In genomic region chr11:120108154-120108784, GRCh38 we compare ENCODE assay signal across 8 cellular contexts. TPM values are rescaled to one million over a fixed set of nuclear protein-coding genes. Genes with fewer than 3 reads are reported as not detected.
DNase-seq lines count a peak whose midpoint lies in the region; ATAC-seq, FAIRE-seq and TF ChIP-seq lines count a peak whose summit lies in the region.

No MANE protein-coding gene starts in this region.

- no peak overlapping the region for H3K4me3 Mint-ChIP-seq in activated T-helper 2 cell treated with anti-CD3 and anti-CD28 coated beads, Interferon-gamma antibody, Interleukin-2, Interleukin-4, amounts not matched to agents 10 μg/mL and 5 μg/mL and 100 μg/mL, durations not matched to agents 14 hours and 24 hours and 36 hours (ENCODE audit: low read depth)

- H3K4me1 Mint-ChIP-seq in activated T-helper 2 cell treated with anti-CD3 and anti-CD28 coated beads, Interferon-gamma antibody, Interleukin-2, Interleukin-4, amounts not matched to agents 10 μg/mL and 5 μg/mL and 100 μg/mL, durations not matched to agents 14 hours and 24 hours and 36 hours (ENCODE audit: low read depth): no peaks in the 10 kb centered on the region

- H3K27ac ChIP-seq in testis: no peak overlapping the region

- no peaks in the 10 kb centered on the region for H3K36me3 ChIP-seq in testis (ENCODE audit: low read depth, missing control alignments)

- no peaks in the 10 kb centered on the region for H3K36me3 Mint-ChIP-seq in activated T-helper 2 cell treated with anti-CD3 and anti-CD28 coated beads, Interferon-gamma antibody, Interleukin-2, Interleukin-4, amounts not matched to agents 10 μg/mL and 5 μg/mL and 100 μg/mL, durations not matched to agents 14 hours and 24 hours and 36 hours (ENCODE audit: low read depth)

- TF ChIP-seq POLR2A in testis (IDR thresholded peaks at IDR 0.05): no peak

- H3K27ac Mint-ChIP-seq in activated T-helper 2 cell treated with anti-CD3 and anti-CD28 coated beads, Interferon-gamma antibody, Interleukin-2, Interleukin-4, amounts not matched to agents 10 μg/mL and 5 μg/mL and 100 μg/mL, durations not matched to agents 14 hours and 24 hours and 36 hours: no peak overlapping the region

- peak; percentile 100 for TF ChIP-seq CTCF in GM12864 (IDR thresholded peaks at IDR 0.05; ENCODE audit: low read depth, low read length, missing control alignments)
- peak; percentile 100 for TF ChIP-seq CTCF in fibroblast of villous mesenchyme (IDR thresholded peaks at IDR 0.05; ENCODE audit: insufficient read depth, low read depth, low read length)
- peak; percentile 94 to 99 (median 97) for TF ChIP-seq CTCF in testis (IDR thresholded peaks at IDR 0.05)

- H3K27me3 Mint-ChIP-seq in activated T-helper 2 cell treated with anti-CD3 and anti-CD28 coated beads, Interferon-gamma antibody, Interleukin-2, Interleukin-4, amounts not matched to agents 10 μg/mL and 5 μg/mL and 100 μg/mL, durations not matched to agents 14 hours and 24 hours and 36 hours (ENCODE audit: low read depth): peaks cover 2% of the 10 kb centered on the region

- no peaks in the 10 kb centered on the region for H3K9me3 ChIP-seq in testis

- no peaks in the 10 kb centered on the region for H3K9me3 Mint-ChIP-seq in activated T-helper 2 cell treated with anti-CD3 and anti-CD28 coated beads, Interferon-gamma antibody, Interleukin-2, Interleukin-4, amounts not matched to agents 10 μg/mL and 5 μg/mL and 100 μg/mL, durations not matched to agents 14 hours and 24 hours and 36 hours

- intact Hi-C loops in activated T-helper 2 cell treated with anti-CD3 and anti-CD28 coated beads, Interferon-gamma antibody, Interleukin-2, Interleukin-4, amounts not matched to agents 10 μg/mL and 5 μg/mL and 100 μg/mL, durations not matched to agents 14 hours and 24 hours and 36 hours (cut with micrococcal nuclease): loop anchor here (10.0 kb wide), 1 partner anchor 473 kb away; no protein-coding TSS in a partner anchor
- intact Hi-C loops in testis (cut with DNase I; ENCODE audit: low total_unique reads): no loop called here

- H3K4me3 ChIP-seq in GM12864 (ENCODE audit: low read depth, low read length) (no peak overlapping the region), fibroblast of villous mesenchyme (ENCODE audit: low read depth, low read length) (no peak overlapping the region), testis (no peak overlapping the region)

- no peak for DNase-seq in GM12864 (ENCODE audit: low read depth)
- DNase-seq in HT-29 (ENCODE audit: low spot score): peak; percentile 90
- DNase-seq in RCC 7860 (ENCODE audit: low spot score): peak; percentile 8
- peak; percentile 28 for DNase-seq in activated T-helper 2 cell treated with anti-CD3 and anti-CD28 coated beads, Interferon-gamma antibody, Interleukin-2, Interleukin-4, amounts not matched to agents 10 μg/mL and 5 μg/mL and 100 μg/mL, durations not matched to agents 14 hours and 24 hours and 36 hours (ENCODE audit: low spot score)
- peak; percentile 45 for DNase-seq in fibroblast of villous mesenchyme (ENCODE audit: low read depth)
- DNase-seq in occipital lobe (lab: John Stamatoyannopoulos, UW): peak; percentile 43
- DNase-seq in testis: peak; percentile 83

- no peak for ATAC-seq in GM18511 (IDR thresholded peaks at IDR 0.05; ENCODE audit: unreplicated experiment)

- FAIRE-seq in RCC 7860 (lab: Jason Lieb, UNC): no peak

- WGBS in testis, 2 donors: 12 to 18% methylated on average over 6 of the region's 6 CpGs

- no peaks in the 10 kb centered on the region for H3K27me3 ChIP-seq in testis

- H3K4me1 ChIP-seq in testis: no peaks in the 10 kb centered on the region

RNA-seq across cellular contexts. Expression of gene TRIM29, which starts 29.6 kb away (rescaled TPM):
- 172 and 226 TPM in 2 replicates for total RNA-seq in HT-29 (2014; rRNA removed; shearing (Covaris generic))
- total RNA-seq in activated T-helper 2 cell treated with anti-CD3 and anti-CD28 coated beads, Interferon-gamma antibody, Interleukin-2, Interleukin-4, amounts not matched to agents 10 μg/mL and 5 μg/mL and 100 μg/mL, durations not matched to agents 14 hours and 24 hours and 36 hours: not detected in 2 replicates
- total RNA-seq in fibroblast of villous mesenchyme: 0.86 and 1.3 TPM in 2 replicates
- total RNA-seq in occipital lobe: 0.47 TPM
- 10 to 100 TPM; 11.6 to 12.3 TPM for total RNA-seq in testis
- polyA plus RNA-seq in testis (ENCODE audit: insufficient read depth, low read depth, low replicate concordance): 18.2 TPM

Comparison
In these comparisons a context has a peak if more than half of its experiments do, and no peak if none do; other contexts are left out.
1. RNA of gene TRIM29, which starts 29.6 kb away (total RNA-seq): 172 to 226 TPM in HT-29; 11.6 to 12.3 TPM in testis, 0.86 to 1.3 TPM in fibroblast of villous mesenchyme, 0.47 TPM in occipital lobe (single experiment) and not detected in activated T-helper 2 cell treated with anti-CD3 and anti-CD28 coated beads, Interferon-gamma antibody, Interleukin-2, Interleukin-4, amounts not matched to agents 10 μg/mL and 5 μg/mL and 100 μg/mL, durations not matched to agents 14 hours and 24 hours and 36 hours; every median in the first group is over 10 times any median in the second.
2. Peak in every context shown above with its lines, with median percentiles within 50 percentile points of each other: CTCF ChIP-seq.